Comparison of ENCODE assay signal across 20 cellular contexts in the genomic region with DNA sequence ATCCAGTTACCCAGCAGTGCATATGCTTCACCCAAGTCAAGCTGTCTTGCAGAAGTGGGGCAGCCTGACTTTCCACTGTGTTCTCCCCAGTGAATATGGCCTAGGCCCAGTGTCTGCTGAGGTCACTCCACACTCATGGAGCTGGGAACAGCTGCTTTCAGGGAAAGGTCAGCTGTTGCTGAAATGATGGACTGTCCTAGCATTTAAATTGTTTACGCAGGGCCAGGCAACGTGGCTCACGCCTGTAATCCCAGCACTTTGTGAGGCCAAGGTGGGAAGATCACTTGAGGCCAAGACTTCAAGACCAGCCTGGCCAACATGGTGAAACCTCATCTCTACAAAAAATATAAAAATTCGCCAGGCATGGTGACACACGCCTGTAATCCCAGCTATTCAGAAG.
DNase-seq lines count a peak whose midpoint lies in the region; ATAC-seq and TF ChIP-seq lines count a peak whose summit lies in the region.
"Had no signal": no experiment of that assay in that cellular context is flagged by ENCODE, and none has a peak within 500 bp of the region (broad histone marks: within the 10 kb centered on the region; RNA-seq: fewer than 3 reads in every experiment).

No MANE protein-coding gene starts in this region.

- H3K27ac ChIP-seq in body of pancreas (no peak overlapping the region), heart right ventricle (peak overlapping the region in 4 of 10 donors; percentile 4 to 62 (median 58)), stomach (peak overlapping the region in 4 of 5 donors; percentile 48 to 79 (median 56))
- H3K27ac ChIP-seq: tibial artery had no signal

- H3K36me3 ChIP-seq in body of pancreas (replicated peaks in 1 of 2; ENCODE audit: insufficient read depth in 1 of 2, low read depth in 2 of 2): no peaks in the 10 kb centered on the region
- no peaks in the 10 kb centered on the region for H3K36me3 ChIP-seq in heart right ventricle
- H3K36me3 ChIP-seq in stomach: no peaks in the 10 kb centered on the region
- H3K36me3 ChIP-seq: tibial artery had no signal

- H3K27me3 ChIP-seq in body of pancreas: no peaks in the 10 kb centered on the region
- peaks cover 0 to 8% (median 0%) of the 10 kb centered on the region in 7 donors for H3K27me3 ChIP-seq in heart right ventricle
- H3K27me3 ChIP-seq in stomach: no peaks in the 10 kb centered on the region
- H3K27me3 ChIP-seq: tibial artery had no signal

- no peak overlapping the region for H3K4me3 ChIP-seq in body of pancreas
- no peak overlapping the region for H3K4me3 ChIP-seq in heart right ventricle
- H3K4me3 ChIP-seq in stomach: no peak overlapping the region
- H3K4me3 ChIP-seq: tibial artery had no signal

- peak; percentile 23 for ATAC-seq in body of pancreas
- peak; percentile 56 to 81 (median 70) for ATAC-seq in heart right ventricle
- no peak for ATAC-seq in GM21528 (IDR thresholded peaks at IDR 0.05; ENCODE audit: low FRiP score, unreplicated experiment)
- ATAC-seq: stimulated activated naive B cell treated with anti-CD40 and anti-IgM and Interleukin-4, amounts not matched to agents 10 μg/mL and 1 μg/mL and 100 μg/mL, for 72 hours had no signal

- H3K4me1 ChIP-seq in body of pancreas (peaks cover 23% of the 10 kb centered on the region), heart right ventricle (peaks cover 0 to 34% (median 15%) of the 10 kb centered on the region in 9 donors), stomach (peaks cover 0 to 35% (median 12%) of the 10 kb centered on the region in 4 donors)

- TF ChIP-seq POLR2A in body of pancreas (IDR thresholded peaks at IDR 0.05) (no peak), stomach (IDR thresholded peaks at IDR 0.05) (no peak)

- TF ChIP-seq CTCF in body of pancreas (IDR thresholded peaks at IDR 0.05): no peak
- no peak for TF ChIP-seq CTCF in heart right ventricle (IDR thresholded peaks at IDR 0.05)
- TF ChIP-seq CTCF in stomach (IDR thresholded peaks at IDR 0.05): no peak
- TF ChIP-seq CTCF in GM10248 (IDR thresholded peaks at IDR 0.05; ENCODE audit: control extremely low read depth, extremely low read depth, low read depth, missing control alignments): no peak

- 77 to 82% methylated on average over 5 of the region's 5 CpGs for whole genome bisulfite sequencing in body of pancreas, 2 donors
- WGBS in heart right ventricle, 2 donors: 80 to 83% methylated on average over 5 of the region's 5 CpGs
- 68 to 83% (median 70%) methylated on average over 5 of the region's 5 CpGs for WGBS in stomach, 5 donors

- CTCF ChIA-PET in GM10248 (lab: Yijun Ruan, JAX): no interaction called here

- DNase-seq in body of pancreas (no peak), heart right ventricle (peak; percentile 24 to 40), myocyte (ENCODE audit: low read depth) (peak; percentile 94), stomach (no peak), GM10248 (ENCODE audit: extremely low spot score) (no peak), cortex of kidney (lab: John Stamatoyannopoulos, UW) (no peak)
- DNase-seq: activated CD4-positive, alpha-beta T cell treated with anti-CD3 and anti-CD28 coated beads, Interleukin-2, amount 10 ng/mL, durations not matched to agents 24 days and 14 days; activated naive CD8-positive, alpha-beta T cell treated with anti-CD3 and anti-CD28 coated beads, Interleukin-2, amount 10 ng/mL, durations not matched to agents 7 days and 5 days; CD8-positive, alpha-beta memory T cell; DMS79 treated with DMSO at 0.1 percent for 48 hours; H9; KG1; MV-4-11; NCI-H187; nucleus accumbens; SHP77; stimulated activated CD4-positive, alpha-beta T cell treated with anti-CD3 and anti-CD28 coated beads, Interleukin-1b, Interleukin-23, amount 100 ng/mL, for 48 hours; stimulated activated naive B cell treated with anti-CD40 and anti-IgM and Interleukin-4, amounts not matched to agents 10 μg/mL and 1 μg/mL and 100 μg/mL, for 72 hours; tibial artery had no signal

- intact Hi-C loops in body of pancreas (cut with DNase I) (no loop called here), heart right ventricle (cut with DNase I) (loop anchor here in 1 of 10 donors (5.0 kb wide), 1 partner anchor 79 kb away; no protein-coding TSS in a partner anchor), stomach (cut with DNase I; ENCODE audit: low total_unique reads) (no loop called here)

- H3K9me3 ChIP-seq in body of pancreas (no peaks in the 10 kb centered on the region), heart right ventricle (no peaks in the 10 kb centered on the region), stomach (no peaks in the 10 kb centered on the region)
- H3K9me3 ChIP-seq: tibial artery had no signal

- POLR2A ChIA-PET in GM10248 (lab: Yijun Ruan, JAX): no interaction called here

- peak; percentile 93 for TF ChIP-seq EP300 in stomach (IDR thresholded peaks at IDR 0.05)

Comparison
In these comparisons a context has a peak if more than half of its experiments do, and no peak if none do; other contexts are left out.
1. DNase-seq: peak in heart right ventricle (2 of 2) and myocyte (single experiment); none in body of pancreas (0 of 4), stomach (single experiment), GM10248 (single experiment) and cortex of kidney (single experiment).
2. H3K27ac ChIP-seq: peak in stomach (4 of 5); none in body of pancreas (0 of 4).